Comparison of ENCODE assay signal across 18 cellular contexts in genomic region chr11:36447947-36448346, GRCh38.
A peak's percentile ranks its signal among the peaks of the same experiment; 100 is the strongest.
DNase-seq lines count a peak whose midpoint lies in the region; ATAC-seq and TF ChIP-seq lines count a peak whose summit lies in the region.
"Had no signal": no experiment of that assay in that cellular context is flagged by ENCODE, and none has a peak within 500 bp of the region (broad histone marks: within the 10 kb centered on the region; RNA-seq: fewer than 3 reads in every experiment).

No MANE protein-coding gene starts in this region.

- H3K36me3 ChIP-seq in mesenchymal stem cell (ENCODE audit: control insufficient read depth in 1 of 2, insufficient read depth in 2 of 2, low read depth in 1 of 2, low read length in 2 of 2) (peaks cover 0 to 47% of the 10 kb centered on the region in 2 experiments), upper lobe of left lung (peaks cover 0 to 6% (median 2%) of the 10 kb centered on the region in 4 donors)
- H3K36me3 ChIP-seq: sigmoid colon, tibial artery had no signal

- H3K27me3 ChIP-seq in mesenchymal stem cell (ENCODE audit: control insufficient read depth in 1 of 2, insufficient read depth in 1 of 2, low read length in 2 of 2): no peaks in the 10 kb centered on the region
- no peaks in the 10 kb centered on the region for H3K27me3 ChIP-seq in upper lobe of left lung
- H3K27me3 ChIP-seq: Peyer's patch, sigmoid colon, tibial artery had no signal

- H3K9ac ChIP-seq in mesenchymal stem cell (ENCODE audit: low read length): no peak overlapping the region

- H3K4me2 ChIP-seq in mesenchymal stem cell (ENCODE audit: low read length, poor library complexity, severe bottlenecking): no peak overlapping the region

- H3K9me3 ChIP-seq in mesenchymal stem cell (ENCODE audit: control insufficient read depth, low read length) (no peaks in the 10 kb centered on the region), upper lobe of left lung (no peaks in the 10 kb centered on the region)
- H3K9me3 ChIP-seq: Peyer's patch, sigmoid colon, tibial artery had no signal

- H4K91ac ChIP-seq in mesenchymal stem cell (ENCODE audit: low read length): no peak overlapping the region

- CTCF ChIA-PET in RWPE1 (lab: Yijun Ruan, JAX): interaction anchor here (0.7 kb wide), 1 partner anchor 37 kb away, joined by 3 read pairs; no protein-coding TSS in a partner anchor

- ATAC-seq in upper lobe of left lung (ENCODE audit: low FRiP score in 2 of 2) (no peak), HG03280 (IDR thresholded peaks at IDR 0.05; ENCODE audit: unreplicated experiment) (no peak)
- ATAC-seq: activated T-helper 17 cell treated with anti-CD3 and anti-CD28 coated beads, Interleukin-2, amount 50 U/mL, for 72 hours had no signal

- TF ChIP-seq POLR2A in upper lobe of left lung (IDR thresholded peaks at IDR 0.05): no peak

- H3K4me3 ChIP-seq in mesenchymal stem cell (ENCODE audit: insufficient read depth in 1 of 2, low read depth in 1 of 2, low read length in 2 of 2) (no peak overlapping the region), upper lobe of left lung (no peak overlapping the region)
- H3K4me3 ChIP-seq: Peyer's patch, sigmoid colon, tibial artery had no signal

- TF ChIP-seq EP300 in upper lobe of left lung (IDR thresholded peaks at IDR 0.05): no peak

- no peak overlapping the region for H2BK5ac ChIP-seq in mesenchymal stem cell (ENCODE audit: low read depth, low read length, poor library complexity, severe bottlenecking)

- no peak overlapping the region for H3K14ac ChIP-seq in mesenchymal stem cell (ENCODE audit: low read length in 2 of 2)

- no peak overlapping the region for H3K4ac ChIP-seq in mesenchymal stem cell (ENCODE audit: low read depth in 1 of 2, low read length in 2 of 2)

- no peak overlapping the region for H3K23ac ChIP-seq in mesenchymal stem cell (ENCODE audit: low read length in 2 of 2)

- POLR2A ChIA-PET in RWPE1 (lab: Yijun Ruan, JAX; ENCODE audit: low non-redundant PET): no interaction called here

- H2AK5ac ChIP-seq in mesenchymal stem cell (ENCODE audit: low read length, severe bottlenecking): peak overlapping the region; percentile 12

- H4K8ac ChIP-seq in mesenchymal stem cell (ENCODE audit: low read length): no peak overlapping the region

- TF ChIP-seq CTCF in RWPE1 (conservative IDR thresholded peaks at IDR 0.05; ENCODE audit: low read depth) (no peak), upper lobe of left lung (IDR thresholded peaks at IDR 0.05) (no peak)

- H3K4me1 ChIP-seq in mesenchymal stem cell (ENCODE audit: control insufficient read depth, insufficient read depth, low read depth, low read length) (peaks cover 28% of the 10 kb centered on the region), upper lobe of left lung (peaks cover 18 to 21% (median 19%) of the 10 kb centered on the region in 4 donors)

- H3K18ac ChIP-seq in mesenchymal stem cell (ENCODE audit: low read depth in 1 of 2, low read length in 2 of 2): no peak overlapping the region

- peaks cover 2% of the 10 kb centered on the region for H3K79me1 ChIP-seq in mesenchymal stem cell (replicated peaks; ENCODE audit: low read length, poor library complexity, severe bottlenecking)

- 86% methylated on average over 8 of the region's 8 CpGs for WGBS in mesenchymal stem cell
- WGBS in upper lobe of left lung, 2 donors: 65 to 69% methylated on average over 8 of the region's 8 CpGs

- H2BK12ac ChIP-seq in mesenchymal stem cell (ENCODE audit: low read length in 2 of 2): no peak overlapping the region

- no peak overlapping the region for H2AFZ ChIP-seq in mesenchymal stem cell (ENCODE audit: low read depth, low read length)

- no peak overlapping the region for H3K27ac ChIP-seq in RWPE1
- H3K27ac ChIP-seq in mesenchymal stem cell (ENCODE audit: low read length, poor library complexity, severe bottlenecking): no peak overlapping the region
- H3K27ac ChIP-seq in upper lobe of left lung: peak overlapping the region in 2 of 4 donors; percentile 11 to 22
- H3K27ac ChIP-seq: Peyer's patch, sigmoid colon, tibial artery had no signal

- no peak overlapping the region for H2BK15ac ChIP-seq in mesenchymal stem cell (ENCODE audit: low read depth, poor library complexity, severe bottlenecking)

- DNase-seq in COLO668 (lab: John Stamatoyannopoulos, UW; ENCODE audit: unreplicated experiment) (peak; percentile 92), NCI-H1105 (lab: John Stamatoyannopoulos, UW) (peak; percentile 68), RWPE1 (ENCODE audit: low spot score) (peak; percentile 48), mesenchymal stem cell (no peak), T1000 (lab: John Stamatoyannopoulos, UW) (no peak), upper lobe of left lung (no peak), mesenteric fat pad (ENCODE audit: low spot score) (no peak)
- DNase-seq: ACHN; amniotic stem cell; CD4-positive, alpha-beta T cell; NCI-H524; nucleus accumbens; Peyer's patch; sigmoid colon; stimulated activated CD4-positive, alpha-beta T cell treated with anti-CD3 and anti-CD28 coated beads, Interleukin-2, amount 100 ng/mL, for 24 hours; tibial artery had no signal

- no peak overlapping the region for H2BK120ac ChIP-seq in mesenchymal stem cell (ENCODE audit: low read depth, low read length)

Comparison
In these comparisons a context has a peak if more than half of its experiments do, and no peak if none do; other contexts are left out.
1. DNase-seq: peak in COLO668 (single experiment), NCI-H1105 (single experiment) and RWPE1 (single experiment); none in mesenchymal stem cell (single experiment), T1000 (single experiment), upper lobe of left lung (0 of 2) and mesenteric fat pad (single experiment).